Comparison of ENCODE assay signal across 14 cellular contexts in the genomic region with DNA sequence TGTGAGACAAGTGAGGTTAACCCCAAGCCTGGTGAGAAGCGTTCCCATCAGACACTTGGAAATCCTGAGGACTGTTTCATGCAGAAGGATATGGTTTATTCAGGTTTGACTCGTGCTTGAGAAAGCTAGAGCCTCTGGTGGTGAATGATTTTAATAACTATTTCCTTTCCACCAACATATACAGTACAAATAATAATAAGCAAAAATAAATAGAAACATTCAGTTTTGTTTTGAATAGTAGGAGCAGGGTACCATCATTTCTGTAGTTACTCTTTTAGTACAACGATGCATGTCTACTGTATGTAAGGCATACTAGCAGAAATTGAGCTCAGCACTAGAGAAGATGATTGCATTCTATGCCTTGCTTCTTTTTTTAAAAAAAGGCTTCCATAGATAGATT.
DNase-seq lines count a peak whose midpoint lies in the region; ATAC-seq and FAIRE-seq lines count a peak whose summit lies in the region.
"Had no signal": no experiment of that assay in that cellular context is flagged by ENCODE, and none has a peak within 500 bp of the region (broad histone marks: within the 10 kb centered on the region; RNA-seq: fewer than 3 reads in every experiment).

No MANE protein-coding gene starts in this region.

- FAIRE-seq in GM18507 (lab: Jason Lieb, UNC), result peak; percentile 60
- FAIRE-seq: H54 had no signal

- peak; percentile 50 for ATAC-seq in GM19467 (IDR thresholded peaks at IDR 0.05; ENCODE audit: unreplicated experiment)
- peak; percentile 88 for ATAC-seq in HG02840 (IDR thresholded peaks at IDR 0.05; ENCODE audit: low FRiP score, unreplicated experiment)
- peak; percentile 77 for ATAC-seq in HG03439 (IDR thresholded peaks at IDR 0.05; ENCODE audit: unreplicated experiment)

- DNase-seq in GM18507 (ENCODE audit: extremely low spot score, insufficient read length, low read depth) (peak; percentile 7), DMS 273 (lab: John Stamatoyannopoulos, UW; ENCODE audit: unreplicated experiment) (no peak), Kasumi-1 (lab: John Stamatoyannopoulos, UW) (no peak), NCI-H187 treated with DMSO at 0.1 percent for 48 hours (lab: John Stamatoyannopoulos, UW) (no peak), HPDE6-E6E7 (ENCODE audit: extremely low spot score) (no peak)
- DNase-seq: activated gamma-delta T cell; AML-193; mesenchymal stem cell; NCI-H1930; stimulated activated CD4-positive, alpha-beta T cell treated with anti-CD3 and anti-CD28 coated beads, Interleukin-15, amount 100 ng/mL, for 24 hours had no signal
